ENCODE assay signal across 1 cellular context in the genomic region with DNA sequence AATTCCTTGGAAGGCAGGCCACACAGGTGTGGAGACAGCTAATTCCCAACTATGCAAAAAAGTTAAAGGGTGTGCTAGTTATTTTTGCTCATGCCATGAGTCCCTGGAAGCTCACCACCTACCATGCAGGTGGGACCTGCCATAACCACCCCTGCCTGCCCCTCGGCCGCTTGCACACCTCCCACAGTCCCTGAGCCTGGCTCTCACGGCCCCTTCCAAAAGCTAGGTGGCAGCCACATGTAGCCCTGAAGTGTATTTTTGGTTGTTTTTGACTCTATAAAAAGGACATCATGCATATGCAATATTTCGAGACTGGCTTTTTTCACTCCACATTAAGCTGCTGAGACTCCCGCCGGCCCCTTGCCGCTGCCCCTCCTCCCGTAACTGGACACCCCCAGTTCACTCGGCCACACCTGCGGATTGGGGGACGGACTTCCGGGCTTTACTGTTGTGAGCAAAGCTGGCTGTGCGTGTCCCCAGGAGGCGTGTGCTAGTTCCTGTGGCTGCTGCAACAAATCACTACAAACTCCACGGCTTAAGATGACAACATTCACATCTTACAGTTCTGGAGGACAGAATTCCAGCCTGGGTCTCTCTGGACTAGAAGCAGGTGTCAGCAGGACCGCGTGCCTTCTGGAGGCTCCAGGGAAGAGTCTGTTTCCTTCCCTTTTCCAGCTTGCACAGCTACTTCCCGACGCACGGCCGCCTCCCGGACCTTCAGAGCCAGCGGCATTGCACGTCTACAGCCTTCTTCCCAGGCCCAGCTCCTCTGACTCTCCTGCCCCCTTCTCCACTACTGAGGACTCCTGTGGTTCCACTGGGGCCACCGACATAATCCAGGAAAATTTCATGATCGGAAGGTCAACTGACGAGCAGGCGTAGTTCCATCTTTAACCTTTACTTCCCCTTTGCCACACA.
TF ChIP-seq lines count a peak whose summit lies in the region.

No MANE protein-coding gene starts in this region.

TF ChIP-seq in K562, 482 proteins besides CTCF, POLR2A, EP300 and RAD21 (continued from another document and continues in another):
- TF ChIP-seq, protein P1, sequence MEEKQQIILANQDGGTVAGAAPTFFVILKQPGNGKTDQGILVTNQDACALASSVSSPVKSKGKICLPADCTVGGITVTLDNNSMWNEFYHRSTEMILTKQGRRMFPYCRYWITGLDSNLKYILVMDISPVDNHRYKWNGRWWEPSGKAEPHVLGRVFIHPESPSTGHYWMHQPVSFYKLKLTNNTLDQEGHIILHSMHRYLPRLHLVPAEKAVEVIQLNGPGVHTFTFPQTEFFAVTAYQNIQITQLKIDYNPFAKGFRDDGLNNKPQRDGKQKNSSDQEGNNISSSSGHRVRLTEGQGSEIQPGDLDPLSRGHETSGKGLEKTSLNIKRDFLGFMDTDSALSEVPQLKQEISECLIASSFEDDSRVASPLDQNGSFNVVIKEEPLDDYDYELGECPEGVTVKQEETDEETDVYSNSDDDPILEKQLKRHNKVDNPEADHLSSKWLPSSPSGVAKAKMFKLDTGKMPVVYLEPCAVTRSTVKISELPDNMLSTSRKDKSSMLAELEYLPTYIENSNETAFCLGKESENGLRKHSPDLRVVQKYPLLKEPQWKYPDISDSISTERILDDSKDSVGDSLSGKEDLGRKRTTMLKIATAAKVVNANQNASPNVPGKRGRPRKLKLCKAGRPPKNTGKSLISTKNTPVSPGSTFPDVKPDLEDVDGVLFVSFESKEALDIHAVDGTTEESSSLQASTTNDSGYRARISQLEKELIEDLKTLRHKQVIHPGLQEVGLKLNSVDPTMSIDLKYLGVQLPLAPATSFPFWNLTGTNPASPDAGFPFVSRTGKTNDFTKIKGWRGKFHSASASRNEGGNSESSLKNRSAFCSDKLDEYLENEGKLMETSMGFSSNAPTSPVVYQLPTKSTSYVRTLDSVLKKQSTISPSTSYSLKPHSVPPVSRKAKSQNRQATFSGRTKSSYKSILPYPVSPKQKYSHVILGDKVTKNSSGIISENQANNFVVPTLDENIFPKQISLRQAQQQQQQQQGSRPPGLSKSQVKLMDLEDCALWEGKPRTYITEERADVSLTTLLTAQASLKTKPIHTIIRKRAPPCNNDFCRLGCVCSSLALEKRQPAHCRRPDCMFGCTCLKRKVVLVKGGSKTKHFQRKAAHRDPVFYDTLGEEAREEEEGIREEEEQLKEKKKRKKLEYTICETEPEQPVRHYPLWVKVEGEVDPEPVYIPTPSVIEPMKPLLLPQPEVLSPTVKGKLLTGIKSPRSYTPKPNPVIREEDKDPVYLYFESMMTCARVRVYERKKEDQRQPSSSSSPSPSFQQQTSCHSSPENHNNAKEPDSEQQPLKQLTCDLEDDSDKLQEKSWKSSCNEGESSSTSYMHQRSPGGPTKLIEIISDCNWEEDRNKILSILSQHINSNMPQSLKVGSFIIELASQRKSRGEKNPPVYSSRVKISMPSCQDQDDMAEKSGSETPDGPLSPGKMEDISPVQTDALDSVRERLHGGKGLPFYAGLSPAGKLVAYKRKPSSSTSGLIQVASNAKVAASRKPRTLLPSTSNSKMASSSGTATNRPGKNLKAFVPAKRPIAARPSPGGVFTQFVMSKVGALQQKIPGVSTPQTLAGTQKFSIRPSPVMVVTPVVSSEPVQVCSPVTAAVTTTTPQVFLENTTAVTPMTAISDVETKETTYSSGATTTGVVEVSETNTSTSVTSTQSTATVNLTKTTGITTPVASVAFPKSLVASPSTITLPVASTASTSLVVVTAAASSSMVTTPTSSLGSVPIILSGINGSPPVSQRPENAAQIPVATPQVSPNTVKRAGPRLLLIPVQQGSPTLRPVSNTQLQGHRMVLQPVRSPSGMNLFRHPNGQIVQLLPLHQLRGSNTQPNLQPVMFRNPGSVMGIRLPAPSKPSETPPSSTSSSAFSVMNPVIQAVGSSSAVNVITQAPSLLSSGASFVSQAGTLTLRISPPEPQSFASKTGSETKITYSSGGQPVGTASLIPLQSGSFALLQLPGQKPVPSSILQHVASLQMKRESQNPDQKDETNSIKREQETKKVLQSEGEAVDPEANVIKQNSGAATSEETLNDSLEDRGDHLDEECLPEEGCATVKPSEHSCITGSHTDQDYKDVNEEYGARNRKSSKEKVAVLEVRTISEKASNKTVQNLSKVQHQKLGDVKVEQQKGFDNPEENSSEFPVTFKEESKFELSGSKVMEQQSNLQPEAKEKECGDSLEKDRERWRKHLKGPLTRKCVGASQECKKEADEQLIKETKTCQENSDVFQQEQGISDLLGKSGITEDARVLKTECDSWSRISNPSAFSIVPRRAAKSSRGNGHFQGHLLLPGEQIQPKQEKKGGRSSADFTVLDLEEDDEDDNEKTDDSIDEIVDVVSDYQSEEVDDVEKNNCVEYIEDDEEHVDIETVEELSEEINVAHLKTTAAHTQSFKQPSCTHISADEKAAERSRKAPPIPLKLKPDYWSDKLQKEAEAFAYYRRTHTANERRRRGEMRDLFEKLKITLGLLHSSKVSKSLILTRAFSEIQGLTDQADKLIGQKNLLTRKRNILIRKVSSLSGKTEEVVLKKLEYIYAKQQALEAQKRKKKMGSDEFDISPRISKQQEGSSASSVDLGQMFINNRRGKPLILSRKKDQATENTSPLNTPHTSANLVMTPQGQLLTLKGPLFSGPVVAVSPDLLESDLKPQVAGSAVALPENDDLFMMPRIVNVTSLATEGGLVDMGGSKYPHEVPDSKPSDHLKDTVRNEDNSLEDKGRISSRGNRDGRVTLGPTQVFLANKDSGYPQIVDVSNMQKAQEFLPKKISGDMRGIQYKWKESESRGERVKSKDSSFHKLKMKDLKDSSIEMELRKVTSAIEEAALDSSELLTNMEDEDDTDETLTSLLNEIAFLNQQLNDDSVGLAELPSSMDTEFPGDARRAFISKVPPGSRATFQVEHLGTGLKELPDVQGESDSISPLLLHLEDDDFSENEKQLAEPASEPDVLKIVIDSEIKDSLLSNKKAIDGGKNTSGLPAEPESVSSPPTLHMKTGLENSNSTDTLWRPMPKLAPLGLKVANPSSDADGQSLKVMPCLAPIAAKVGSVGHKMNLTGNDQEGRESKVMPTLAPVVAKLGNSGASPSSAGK (IDR thresholded peaks at IDR 0.05), result peak; percentile 34; the same call in 1 of the 2 replicates
- TF ChIP-seq ZNF717 (CRISPR knock-in tag; IDR thresholded peaks at IDR 0.05) (no peak), ZSCAN29 (IDR thresholded peaks at IDR 0.05) (no peak), SMAD4 (CRISPR knock-in tag; conservative IDR thresholded peaks at IDR 0.05) (no peak), ZFP36 (IDR thresholded peaks at IDR 0.05; ENCODE audit: low read depth, low read length, partially characterized antibody) (no peak), NONO (IDR thresholded peaks at IDR 0.05; ENCODE audit: low read depth in 2 of 2, low read length in 1 of 2) (no peak), ZNF696 (CRISPR knock-in tag; conservative IDR thresholded peaks at IDR 0.05) (no peak), MAFK (IDR thresholded peaks at IDR 0.05; ENCODE audit: low read length) (no peak), ZNF668 (CRISPR knock-in tag; IDR thresholded peaks at IDR 0.05) (no peak), GABPA (tag; conservative IDR thresholded peaks at IDR 0.05; ENCODE audit: low read depth) (peak; percentile 63), FOXK1 (CRISPR knock-in tag; IDR thresholded peaks at IDR 0.05; ENCODE audit: borderline replicate concordance) (no peak), CREM (IDR thresholded peaks at IDR 0.05; ENCODE audit: low read depth) (no peak), MEF2D (tag; conservative IDR thresholded peaks at IDR 0.05; ENCODE audit: low read depth) (peak; percentile 72), KLF6 (CRISPR knock-in tag; IDR thresholded peaks at IDR 0.05; ENCODE audit: borderline replicate concordance) (no peak; the same call in 1 of the 2 replicates), MTA2 (IDR thresholded peaks at IDR 0.05; ENCODE audit: low read depth) (no peak), C11orf30 (IDR thresholded peaks at IDR 0.05; ENCODE audit: low read depth) (no peak), CHCHD3 (CRISPR knock-in tag; IDR thresholded peaks at IDR 0.05) (no peak), SRSF3 (IDR thresholded peaks at IDR 0.05; ENCODE audit: insufficient read depth, low read length) (no peak), ZNF174 (CRISPR knock-in tag; IDR thresholded peaks at IDR 0.05) (no peak), SOX6 (IDR thresholded peaks at IDR 0.05) (no peak), POLR2AphosphoS5 (IDR thresholded peaks at IDR 0.05; ENCODE audit: control insufficient read depth, insufficient read depth, low read depth, low read length) (no peak)
- TF ChIP-seq, protein P2, sequence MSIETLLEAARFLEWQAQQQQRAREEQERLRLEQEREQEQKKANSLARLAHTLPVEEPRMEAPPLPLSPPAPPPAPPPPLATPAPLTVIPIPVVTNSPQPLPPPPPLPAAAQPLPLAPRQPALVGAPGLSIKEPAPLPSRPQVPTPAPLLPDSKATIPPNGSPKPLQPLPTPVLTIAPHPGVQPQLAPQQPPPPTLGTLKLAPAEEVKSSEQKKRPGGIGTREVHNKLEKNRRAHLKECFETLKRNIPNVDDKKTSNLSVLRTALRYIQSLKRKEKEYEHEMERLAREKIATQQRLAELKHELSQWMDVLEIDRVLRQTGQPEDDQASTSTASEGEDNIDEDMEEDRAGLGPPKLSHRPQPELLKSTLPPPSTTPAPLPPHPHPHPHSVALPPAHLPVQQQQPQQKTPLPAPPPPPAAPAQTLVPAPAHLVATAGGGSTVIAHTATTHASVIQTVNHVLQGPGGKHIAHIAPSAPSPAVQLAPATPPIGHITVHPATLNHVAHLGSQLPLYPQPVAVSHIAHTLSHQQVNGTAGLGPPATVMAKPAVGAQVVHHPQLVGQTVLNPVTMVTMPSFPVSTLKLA (conservative IDR thresholded peaks at IDR 0.05), result peak; percentile 54 to 69; a peak in 3 of 4 replicates
- TF ChIP-seq, protein P3, sequence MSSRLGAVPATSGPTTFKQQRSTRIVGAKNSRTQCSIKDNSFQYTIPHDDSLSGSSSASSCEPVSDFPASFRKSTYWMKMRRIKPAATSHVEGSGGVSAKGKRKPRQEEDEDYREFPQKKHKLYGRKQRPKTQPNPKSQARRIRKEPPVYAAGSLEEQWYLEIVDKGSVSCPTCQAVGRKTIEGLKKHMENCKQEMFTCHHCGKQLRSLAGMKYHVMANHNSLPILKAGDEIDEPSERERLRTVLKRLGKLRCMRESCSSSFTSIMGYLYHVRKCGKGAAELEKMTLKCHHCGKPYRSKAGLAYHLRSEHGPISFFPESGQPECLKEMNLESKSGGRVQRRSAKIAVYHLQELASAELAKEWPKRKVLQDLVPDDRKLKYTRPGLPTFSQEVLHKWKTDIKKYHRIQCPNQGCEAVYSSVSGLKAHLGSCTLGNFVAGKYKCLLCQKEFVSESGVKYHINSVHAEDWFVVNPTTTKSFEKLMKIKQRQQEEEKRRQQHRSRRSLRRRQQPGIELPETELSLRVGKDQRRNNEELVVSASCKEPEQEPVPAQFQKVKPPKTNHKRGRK (tag; IDR thresholded peaks at IDR 0.05), result no peak
- TF ChIP-seq, protein P4, sequence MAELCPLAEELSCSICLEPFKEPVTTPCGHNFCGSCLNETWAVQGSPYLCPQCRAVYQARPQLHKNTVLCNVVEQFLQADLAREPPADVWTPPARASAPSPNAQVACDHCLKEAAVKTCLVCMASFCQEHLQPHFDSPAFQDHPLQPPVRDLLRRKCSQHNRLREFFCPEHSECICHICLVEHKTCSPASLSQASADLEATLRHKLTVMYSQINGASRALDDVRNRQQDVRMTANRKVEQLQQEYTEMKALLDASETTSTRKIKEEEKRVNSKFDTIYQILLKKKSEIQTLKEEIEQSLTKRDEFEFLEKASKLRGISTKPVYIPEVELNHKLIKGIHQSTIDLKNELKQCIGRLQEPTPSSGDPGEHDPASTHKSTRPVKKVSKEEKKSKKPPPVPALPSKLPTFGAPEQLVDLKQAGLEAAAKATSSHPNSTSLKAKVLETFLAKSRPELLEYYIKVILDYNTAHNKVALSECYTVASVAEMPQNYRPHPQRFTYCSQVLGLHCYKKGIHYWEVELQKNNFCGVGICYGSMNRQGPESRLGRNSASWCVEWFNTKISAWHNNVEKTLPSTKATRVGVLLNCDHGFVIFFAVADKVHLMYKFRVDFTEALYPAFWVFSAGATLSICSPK (IDR thresholded peaks at IDR 0.05; ENCODE audit: borderline replicate concordance), result no peak
- TF ChIP-seq, protein P5, sequence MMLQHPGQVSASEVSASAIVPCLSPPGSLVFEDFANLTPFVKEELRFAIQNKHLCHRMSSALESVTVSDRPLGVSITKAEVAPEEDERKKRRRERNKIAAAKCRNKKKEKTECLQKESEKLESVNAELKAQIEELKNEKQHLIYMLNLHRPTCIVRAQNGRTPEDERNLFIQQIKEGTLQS (IDR thresholded peaks at IDR 0.05), result no peak
- TF ChIP-seq, protein P5 (CRISPR knock-in tag; conservative IDR thresholded peaks at IDR 0.05), result no peak
- TF ChIP-seq, protein P6, sequence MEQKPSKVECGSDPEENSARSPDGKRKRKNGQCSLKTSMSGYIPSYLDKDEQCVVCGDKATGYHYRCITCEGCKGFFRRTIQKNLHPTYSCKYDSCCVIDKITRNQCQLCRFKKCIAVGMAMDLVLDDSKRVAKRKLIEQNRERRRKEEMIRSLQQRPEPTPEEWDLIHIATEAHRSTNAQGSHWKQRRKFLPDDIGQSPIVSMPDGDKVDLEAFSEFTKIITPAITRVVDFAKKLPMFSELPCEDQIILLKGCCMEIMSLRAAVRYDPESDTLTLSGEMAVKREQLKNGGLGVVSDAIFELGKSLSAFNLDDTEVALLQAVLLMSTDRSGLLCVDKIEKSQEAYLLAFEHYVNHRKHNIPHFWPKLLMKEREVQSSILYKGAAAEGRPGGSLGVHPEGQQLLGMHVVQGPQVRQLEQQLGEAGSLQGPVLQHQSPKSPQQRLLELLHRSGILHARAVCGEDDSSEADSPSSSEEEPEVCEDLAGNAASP (IDR thresholded peaks at IDR 0.05), result no peak
- TF ChIP-seq, protein P7, sequence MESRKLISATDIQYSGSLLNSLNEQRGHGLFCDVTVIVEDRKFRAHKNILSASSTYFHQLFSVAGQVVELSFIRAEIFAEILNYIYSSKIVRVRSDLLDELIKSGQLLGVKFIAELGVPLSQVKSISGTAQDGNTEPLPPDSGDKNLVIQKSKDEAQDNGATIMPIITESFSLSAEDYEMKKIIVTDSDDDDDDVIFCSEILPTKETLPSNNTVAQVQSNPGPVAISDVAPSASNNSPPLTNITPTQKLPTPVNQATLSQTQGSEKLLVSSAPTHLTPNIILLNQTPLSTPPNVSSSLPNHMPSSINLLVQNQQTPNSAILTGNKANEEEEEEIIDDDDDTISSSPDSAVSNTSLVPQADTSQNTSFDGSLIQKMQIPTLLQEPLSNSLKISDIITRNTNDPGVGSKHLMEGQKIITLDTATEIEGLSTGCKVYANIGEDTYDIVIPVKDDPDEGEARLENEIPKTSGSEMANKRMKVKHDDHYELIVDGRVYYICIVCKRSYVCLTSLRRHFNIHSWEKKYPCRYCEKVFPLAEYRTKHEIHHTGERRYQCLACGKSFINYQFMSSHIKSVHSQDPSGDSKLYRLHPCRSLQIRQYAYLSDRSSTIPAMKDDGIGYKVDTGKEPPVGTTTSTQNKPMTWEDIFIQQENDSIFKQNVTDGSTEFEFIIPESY (CRISPR knock-in tag; IDR thresholded peaks at IDR 0.05), result no peak
